In the genomic region with DNA sequence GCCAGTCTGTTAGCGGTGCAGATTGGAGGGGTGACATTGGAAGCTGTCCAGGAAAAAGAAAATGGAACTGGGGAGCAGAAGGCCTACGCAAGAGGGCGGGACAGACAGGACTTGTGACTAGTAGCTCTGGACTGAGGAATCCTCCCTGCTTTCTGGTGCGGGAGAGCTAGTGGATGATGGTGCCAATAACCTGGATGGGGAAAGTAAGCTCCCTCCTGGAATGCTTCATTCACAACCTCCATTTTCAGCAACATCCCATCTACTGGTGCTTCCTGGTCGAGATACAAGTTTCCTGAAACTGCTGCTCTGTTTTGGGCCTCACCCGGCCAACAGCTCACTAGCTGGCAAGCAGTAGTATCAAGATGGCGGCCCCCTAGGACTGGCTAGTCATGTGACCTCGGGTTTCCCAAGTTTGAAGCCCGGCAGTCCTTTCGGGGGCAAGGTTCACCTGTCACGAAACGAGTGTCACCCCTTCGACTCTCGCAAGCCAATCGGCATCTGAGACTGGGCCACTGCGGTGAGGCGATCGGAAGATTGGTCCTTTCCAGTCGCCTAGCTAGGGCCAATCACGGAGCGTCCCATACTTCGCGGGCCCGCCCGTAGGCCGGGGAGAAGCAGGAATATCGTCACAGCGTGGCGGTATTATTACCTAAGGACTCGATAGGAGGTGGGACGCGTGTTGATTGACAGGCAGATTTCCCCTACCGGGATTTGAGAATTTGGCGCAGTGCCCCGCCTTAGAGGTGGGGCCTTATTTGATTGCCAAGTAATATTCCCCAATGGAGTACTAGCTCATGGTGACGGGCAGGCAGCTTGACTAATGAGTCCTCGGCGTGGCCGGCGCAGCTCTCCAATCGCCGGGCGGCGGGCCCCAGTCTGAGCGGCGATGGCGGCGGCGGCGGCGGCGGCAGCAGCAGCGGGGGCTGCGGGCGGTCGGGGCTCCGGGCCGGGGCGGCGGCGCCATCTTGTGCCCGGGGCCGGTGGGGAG, we compare ENCODE assay signal across 8 cellular contexts. TPM values are rescaled to one million over a fixed set of nuclear protein-coding genes. Genes with fewer than 3 reads are reported as not detected.
A peak's percentile ranks its signal among the peaks of the same experiment; 100 is the strongest.
DNase-seq lines count a peak whose midpoint lies in the region; ATAC-seq and TF ChIP-seq lines count a peak whose summit lies in the region.

A gene with protein sequence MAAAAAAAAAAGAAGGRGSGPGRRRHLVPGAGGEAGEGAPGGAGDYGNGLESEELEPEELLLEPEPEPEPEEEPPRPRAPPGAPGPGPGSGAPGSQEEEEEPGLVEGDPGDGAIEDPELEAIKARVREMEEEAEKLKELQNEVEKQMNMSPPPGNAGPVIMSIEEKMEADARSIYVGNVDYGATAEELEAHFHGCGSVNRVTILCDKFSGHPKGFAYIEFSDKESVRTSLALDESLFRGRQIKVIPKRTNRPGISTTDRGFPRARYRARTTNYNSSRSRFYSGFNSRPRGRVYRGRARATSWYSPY (plus strand): TSS at position 874 of the 988 bp plus-strand sequence. CDS start 13 bp downstream, at position 887.

- no peaks in the 10 kb centered on the region for H3K27me3 Mint-ChIP-seq in Calu3 (ENCODE audit: unreplicated experiment)

- H3K4me1 Mint-ChIP-seq in Calu3 (ENCODE audit: low read depth, unreplicated experiment) = peaks cover 11% of the 10 kb centered on the region

- peak; percentile 95 for DNase-seq in Calu3
- DNase-seq in activated CD8-positive, alpha-beta memory T cell treated with anti-CD3 and anti-CD28 coated beads, Interleukin-2, amount 50 U/mL, for 4 hours = peak; percentile 94
- DNase-seq in mesenteric fat pad (ENCODE audit: low spot score) = peak; percentile 99
- peak; percentile 81 for DNase-seq in stimulated activated CD8-positive, alpha-beta memory T cell treated with anti-CD3 and anti-CD28 coated beads, Interleukin-15, amount 100 ng/mL, for 24 hours (ENCODE audit: low read depth)

- H2AFZ ChIP-seq in OCI-LY1 (ENCODE audit: low read length) = no peak within 1 kb of the TSS

- peak within 1 kb of the TSS; percentile 92 for H3K27ac Mint-ChIP-seq in Calu3 (ENCODE audit: unreplicated experiment)

- H3K9ac ChIP-seq in HUES64 (ENCODE audit: low read depth, low read length) = peak within 1 kb of the TSS; percentile 98
- peak within 1 kb of the TSS; percentile 83 for H3K9ac ChIP-seq in OCI-LY1 (ENCODE audit: low read length)

- H3K4me3 Mint-ChIP-seq in Calu3 (ENCODE audit: low read depth, unreplicated experiment) = peak within 1 kb of the TSS; percentile 92

- H3K36me3 ChIP-seq in HUES64 (ENCODE audit: insufficient read depth, low read length) = peaks cover 34% of the 10 kb centered on the region
- H3K36me3 ChIP-seq in OCI-LY1 (ENCODE audit: insufficient read depth, low read length) = peaks cover 33% of the 10 kb centered on the region

- peaks cover 10% of the 10 kb centered on the region for H3K4me1 ChIP-seq in HUES64 (ENCODE audit: insufficient read depth, low read length)
- H3K4me1 ChIP-seq in OCI-LY1 (ENCODE audit: insufficient read depth, low read length, severe bottlenecking) = peaks cover 22% of the 10 kb centered on the region

- ATAC-seq in GM21447 (IDR thresholded peaks at IDR 0.05; ENCODE audit: unreplicated experiment) = peak; percentile 89

- intact Hi-C loops in Calu3 (cut with micrococcal nuclease; ENCODE audit: unreplicated experiment) = loop anchor here (10.0 kb wide), 1 partner anchor 234 kb away; a partner anchor contains a TSS

- H3K9me3 ChIP-seq in HUES64 (ENCODE audit: insufficient read depth, low read depth, low read length) (no peaks in the 10 kb centered on the region), OCI-LY1 (ENCODE audit: low read length) (no peaks in the 10 kb centered on the region)

- H3K27ac ChIP-seq in HUES64 (ENCODE audit: low read depth, low read length) (peak within 1 kb of the TSS; percentile 97), OCI-LY1 (ENCODE audit: low read depth, low read length, poor library complexity, severe bottlenecking) (peak within 1 kb of the TSS; percentile 83)

- 5% methylated on average over 63 of the region's 63 CpGs for WGBS in HUES64

- in situ Hi-C loops in endometrial microvascular endothelial cells (cut with HindIII; ENCODE audit: inconsistent ontology term, low pct_unique_long_range_greater_than_20kb, low sequenced_read_pairs) = no loop called here

- H3K9me3 Mint-ChIP-seq in Calu3 (ENCODE audit: low read depth, unreplicated experiment) = no peaks in the 10 kb centered on the region

- H3F3A ChIP-seq in OCI-LY1 (ENCODE audit: insufficient read depth, low read length) = no peaks in the 10 kb centered on the region

- H4K20me1 ChIP-seq in OCI-LY1 (ENCODE audit: insufficient read depth, low read length) = no peaks in the 10 kb centered on the region

- H3K27me3 ChIP-seq in HUES64 (ENCODE audit: insufficient read depth, low read length) (no peaks in the 10 kb centered on the region), OCI-LY1 (ENCODE audit: insufficient read depth, low read length) (no peaks in the 10 kb centered on the region)

- peaks cover 74% of the 10 kb centered on the region for H3K36me3 Mint-ChIP-seq in Calu3 (ENCODE audit: insufficient read depth, unreplicated experiment)

- no peak for TF ChIP-seq CTCF in Calu3 (IDR thresholded peaks at IDR 0.05; ENCODE audit: unreplicated experiment)
- no peak for TF ChIP-seq CTCF in OCI-LY1 (IDR thresholded peaks at IDR 0.05; ENCODE audit: low read length)

- H3K4me3 ChIP-seq in HUES64 (ENCODE audit: low read length) = peak within 1 kb of the TSS; percentile 99
- peak within 1 kb of the TSS; percentile 75 for H3K4me3 ChIP-seq in OCI-LY1 (ENCODE audit: low read depth, low read length, poor library complexity, severe bottlenecking)

- no peaks in the 10 kb centered on the region for H3K9me2 ChIP-seq in OCI-LY1 (ENCODE audit: low read depth, low read length)

- CTCF ChIA-PET in Calu3 (lab: Charles Lee) = interaction anchor here (0.6 to 2.7 kb wide), 6 partner anchors 11 to 249 kb away, joined by 3 to 12 read pairs (median 6); a partner anchor contains a TSS

- H3K4me2 ChIP-seq in OCI-LY1 (ENCODE audit: low read length) = peak within 1 kb of the TSS; percentile 96

- H3K79me2 ChIP-seq in OCI-LY1 (ENCODE audit: insufficient read depth, low read length) = peaks cover 12% of the 10 kb centered on the region

- TSS peak; percentile 85 for BruUV-seq in Calu3 (replicated peaks; lab: Mats Ljungman, UMichigan)

RNA-seq across cellular contexts. Expression of the gene that starts here (rescaled TPM):
- 173 and 181 TPM in 2 replicates for total RNA-seq in Calu3 (2022)
- 225 TPM for polyA plus RNA-seq in HUES64 (2013, experiment 1 of 2)
- 216 TPM for polyA plus RNA-seq in HUES64 (2013, experiment 2 of 2)
- total RNA-seq in endometrial microvascular endothelial cells (ENCODE audit: inconsistent ontology term) = 69.4 TPM
- 129 TPM for total RNA-seq in mesenteric fat pad

Comparison
In these comparisons a context has a peak if more than half of its experiments do, and no peak if none do; other contexts are left out.
1. Peak in every context shown above with its lines: DNase-seq, ATAC-seq, H3K4me3 ChIP-seq and H3K27ac ChIP-seq.